ENCODE assay signal across 8 cellular contexts in the genomic region with DNA sequence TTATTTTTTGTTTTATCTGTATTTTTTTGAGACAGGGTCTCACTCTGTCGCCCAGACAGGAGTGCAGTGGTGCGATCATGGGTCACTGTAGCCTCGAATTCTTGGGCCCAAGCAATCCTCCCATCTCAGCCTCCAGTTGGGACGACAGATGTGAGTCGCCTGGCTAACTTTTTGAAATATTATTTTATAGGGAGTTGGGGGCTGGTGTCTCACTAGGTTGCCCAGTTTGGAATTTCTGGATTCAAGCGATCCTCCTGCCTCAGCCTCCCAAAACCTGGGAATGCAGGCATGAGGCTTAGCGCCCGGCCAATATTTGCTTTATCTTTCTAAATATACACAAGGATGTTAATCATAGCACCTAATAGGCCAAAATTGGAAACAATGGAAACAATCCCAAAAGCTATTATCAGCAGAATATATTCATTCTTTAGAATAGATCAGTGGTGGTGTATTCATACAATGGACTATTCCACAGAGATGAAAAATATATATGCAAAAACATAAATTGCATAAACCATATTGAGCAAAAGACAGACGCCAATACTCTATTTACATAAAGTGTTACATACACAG. TPM values are rescaled to one million over a fixed set of nuclear protein-coding genes. Genes with fewer than 3 reads are reported as not detected.
DNase-seq lines count a peak whose midpoint lies in the region; ATAC-seq and TF ChIP-seq lines count a peak whose summit lies in the region.

No MANE protein-coding gene starts in this region.

- intact Hi-C loops in dorsolateral prefrontal cortex (cut with DNase I) = no loop called here

- H3K4me3 ChIP-seq in BJ (ENCODE audit: low read depth, low read length) (peak overlapping the region; percentile 53), LNCaP clone FGC (ENCODE audit: low read depth, low read length) (peak overlapping the region; percentile 71), dorsolateral prefrontal cortex (peak overlapping the region; percentile 52 to 91 (median 76))

- no peak for DNase-seq in BJ (ENCODE audit: low read depth)
- DNase-seq in LNCaP clone FGC (ENCODE audit: low read depth) = no peak
- no peak for DNase-seq in dorsolateral prefrontal cortex
- DNase-seq in nephron progenitor cell = no peak
- no peak for DNase-seq in OCI-M1 (lab: John Stamatoyannopoulos, UW)

- peak overlapping the region; percentile 42 for H3K27ac Mint-ChIP-seq in nephron progenitor cell

- no peaks in the 10 kb centered on the region for H3K9me3 Mint-ChIP-seq in nephron progenitor cell

- ATAC-seq in HG03378 (IDR thresholded peaks at IDR 0.05; ENCODE audit: unreplicated experiment) = no peak
- no peak for ATAC-seq in activated CD4-positive, CD25-positive, alpha-beta regulatory T cell treated with anti-CD3 and anti-CD28 coated beads, Interleukin-2, amount 50 U/mL, for 24 hours
- ATAC-seq in HG02763 (IDR thresholded peaks at IDR 0.05; ENCODE audit: unreplicated experiment) = no peak

- H3K36me3 Mint-ChIP-seq in nephron progenitor cell (ENCODE audit: low read depth) = peaks cover 12% of the 10 kb centered on the region

- no peaks in the 10 kb centered on the region for H3K27me3 Mint-ChIP-seq in nephron progenitor cell (ENCODE audit: low read depth, poor library complexity)

- H3K36me3 ChIP-seq in BJ (ENCODE audit: control insufficient read depth, insufficient read depth, low read length) = no peaks in the 10 kb centered on the region; the same call in 1 of the 2 replicates

- CTCF ChIA-PET in BJ (lab: Yijun Ruan, JAX) = interaction anchor here (3.3 kb wide), 1 partner anchor 15 kb away, joined by 14 read pairs; no protein-coding TSS in a partner anchor

- TF ChIP-seq CTCF in BJ (IDR thresholded peaks at IDR 0.05; ENCODE audit: insufficient read depth, low read depth, low read length) = no peak
- TF ChIP-seq CTCF in LNCaP clone FGC (IDR thresholded peaks at IDR 0.05; ENCODE audit: control insufficient read depth, extremely low read depth, insufficient read depth) = no peak
- no peak for TF ChIP-seq CTCF in dorsolateral prefrontal cortex (IDR thresholded peaks at IDR 0.05 in 54 of 56, conservative IDR thresholded peaks at IDR 0.05 in 2 of 56; ENCODE audit: low read depth in 1 of 56, partially characterized antibody in 56 of 56)
- no peak for TF ChIP-seq CTCF in nephron progenitor cell (IDR thresholded peaks at IDR 0.05)

- H3K27ac ChIP-seq in dorsolateral prefrontal cortex = peak overlapping the region in 57 of 59 donors; percentile 3 to 92 (median 70)

- POLR2A ChIA-PET in BJ (lab: Charles Lee) = no interaction called here

- H3K27me3 ChIP-seq in BJ (ENCODE audit: control insufficient read depth, insufficient read depth, low read length) (no peaks in the 10 kb centered on the region), dorsolateral prefrontal cortex (no peaks in the 10 kb centered on the region)

- H3K4me3 Mint-ChIP-seq in nephron progenitor cell = peak overlapping the region; percentile 91

- no peaks in the 10 kb centered on the region for H3K4me1 Mint-ChIP-seq in nephron progenitor cell

RNA-seq across cellular contexts. Expression of gene DAP3, which starts 55.9 kb away (rescaled TPM):
- polyA plus RNA-seq in BJ (2011; rRNA removed) = 131 and 142 TPM in 2 replicates
- polyA minus RNA-seq in BJ (2011; rRNA and poly(A)+ RNA removed) = 60.7 and 103 TPM in 2 replicates
- total RNA-seq in dorsolateral prefrontal cortex = 10 to 100 TPM; 53.9 to 99.1 (median 78.9) TPM

RNA-seq across cellular contexts. Expression of gene YY1AP1, which starts 56.2 kb away (rescaled TPM):
- polyA plus RNA-seq in BJ (2011; rRNA removed) = 57.7 and 57.9 TPM in 2 replicates
- 30.5 and 40.7 TPM in 2 replicates for polyA minus RNA-seq in BJ (2011; rRNA and poly(A)+ RNA removed)
- 100 to 1,000 TPM in 111 of 120 experiments, 10 to 100 TPM in 9; 78.5 to 226 (median 131) TPM for total RNA-seq in dorsolateral prefrontal cortex
